Comparison of ENCODE assay signal across 29 cellular contexts in the genomic region with DNA sequence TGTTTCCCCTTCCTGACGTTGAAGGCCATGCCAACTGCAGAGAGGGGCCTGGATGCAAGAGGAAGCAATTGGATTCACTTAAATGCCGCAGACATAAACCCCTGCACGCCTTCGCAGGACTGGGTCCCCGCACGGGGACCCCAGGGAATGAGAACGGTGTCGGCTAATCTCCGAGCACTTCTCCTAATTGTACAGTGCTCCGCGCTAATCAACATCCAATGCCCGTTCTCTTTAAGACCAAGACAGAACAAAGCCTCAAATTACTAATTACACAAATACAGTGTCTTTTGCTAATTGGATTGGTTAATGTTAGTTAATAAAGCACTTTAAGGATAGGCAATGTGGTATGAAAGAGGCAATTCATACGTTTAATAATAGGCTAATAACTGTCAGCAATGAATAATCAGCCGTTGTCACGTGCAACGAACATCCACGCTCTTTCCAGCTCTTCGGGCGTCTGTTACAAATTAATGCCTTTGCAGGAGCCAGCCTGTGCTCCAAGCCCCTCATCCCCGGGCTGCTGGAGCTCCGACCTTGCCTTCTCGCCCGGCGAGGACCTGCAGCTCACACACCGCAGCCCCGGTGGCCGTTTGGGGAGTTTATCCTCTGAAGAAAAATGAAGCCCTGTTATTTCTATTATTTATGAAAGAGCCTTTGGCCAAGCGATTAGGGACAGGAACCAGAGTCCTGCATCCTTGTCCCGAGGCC.
"Had no signal": no experiment of that assay in that cellular context is flagged by ENCODE, and none has a peak within 500 bp of the region (broad histone marks: within the 10 kb centered on the region; RNA-seq: fewer than 3 reads in every experiment).

No MANE protein-coding gene starts in this region.

- H3K27ac ChIP-seq: brain microvascular endothelial cell, coronary artery, heart right ventricle, parathyroid adenoma, uterus had no signal

- H2AFZ ChIP-seq: parathyroid adenoma had no signal

- H3K4me3 Mint-ChIP-seq: activated CD4-positive, alpha-beta memory T cell treated with anti-CD3 and anti-CD28 coated beads for 36 hours; activated CD4-positive, alpha-beta T cell treated with anti-CD3 and anti-CD28 coated beads, Interleukin-2, amount 10 ng/mL, durations not matched to agents 24 days and 14 days; activated naive CD4-positive, alpha-beta T cell treated with anti-CD3 and anti-CD28 coated beads, Interleukin-2, amount 10 ng/mL, durations not matched to agents 7 days and 5 days; activated naive CD8-positive, alpha-beta T cell treated with anti-CD3 and anti-CD28 coated beads, Interleukin-2, amount 10 ng/mL, durations not matched to agents 7 days and 5 days; natural killer cell treated with Interleukin-12 subunit alpha and Interleukin-12 subunit beta and Interleukin-15 and Interleukin-18, amount 100 ng/mL, for 72 hours; T-helper 17 cell had no signal

- ATAC-seq: heart right ventricle; left cardiac atrium; left ventricle myocardium superior; mucosa of descending colon; natural killer cell treated with Interleukin-12 subunit alpha and Interleukin-12 subunit beta and Interleukin-15 and Interleukin-18, amount 100 ng/mL, for 72 hours; right cardiac atrium; T-helper 17 cell had no signal

- H3K4me1 ChIP-seq: parathyroid adenoma, uterus had no signal

- H3K27me3 Mint-ChIP-seq: activated CD4-positive, alpha-beta T cell treated with anti-CD3 and anti-CD28 coated beads, Interleukin-2, amount 10 ng/mL, durations not matched to agents 24 days and 14 days; natural killer cell treated with Interleukin-12 subunit alpha and Interleukin-12 subunit beta and Interleukin-15 and Interleukin-18, amount 100 ng/mL, for 72 hours had no signal

- H3K36me3 ChIP-seq: ascending aorta, brain microvascular endothelial cell, heart right ventricle, tibial nerve, uterus had no signal

- DNase-seq: activated CD4-positive, alpha-beta memory T cell treated with anti-CD3 and anti-CD28 coated beads for 36 hours; activated CD4-positive, alpha-beta T cell treated with anti-CD3 and anti-CD28 coated beads, Interleukin-2, amount 10 ng/mL, durations not matched to agents 24 days and 14 days; activated CD4-positive, CD25-positive, alpha-beta regulatory T cell treated with anti-CD3 and anti-CD28 coated beads, Interleukin-2, amount 50 U/mL, for 72 hours; activated CD8-positive, alpha-beta memory T cell treated with anti-CD3 and anti-CD28 coated beads, Interleukin-2, amount 50 U/mL, for 4 hours; activated gamma-delta T cell; activated naive CD4-positive, alpha-beta T cell treated with anti-CD3 and anti-CD28 coated beads, Interleukin-2, amount 10 ng/mL, durations not matched to agents 7 days and 5 days; activated naive CD8-positive, alpha-beta T cell treated with anti-CD3 and anti-CD28 coated beads, Interleukin-2, amount 10 ng/mL, durations not matched to agents 7 days and 5 days; activated T-cell treated with anti-CD3 and anti-CD28 coated beads, Interleukin-2, amount 50 U/mL, for 1 hour; brain microvascular endothelial cell; dorsolateral prefrontal cortex; effector memory CD4-positive, alpha-beta T cell; heart right ventricle; islet precursor cell; left cardiac atrium; left ventricle myocardium superior; mucosa of descending colon; nucleus accumbens; right cardiac atrium; stimulated activated CD4-positive, alpha-beta T cell treated with anti-CD3 and anti-CD28 coated beads, Interleukin-2, amount 100 ng/mL, for 48 hours; stimulated activated naive CD4-positive, alpha-beta T cell treated with Interleukin-2 at 50 U/mL for 16 hours; T-helper 17 cell; T1000; uterus had no signal

- H3K9ac ChIP-seq: parathyroid adenoma had no signal

- H3K27me3 ChIP-seq: ascending aorta, brain microvascular endothelial cell, uterus had no signal

- H3K27ac Mint-ChIP-seq: activated CD4-positive, alpha-beta memory T cell treated with anti-CD3 and anti-CD28 coated beads for 36 hours; activated CD4-positive, alpha-beta T cell treated with anti-CD3 and anti-CD28 coated beads, Interleukin-2, amount 10 ng/mL, durations not matched to agents 24 days and 14 days; activated naive CD4-positive, alpha-beta T cell treated with anti-CD3 and anti-CD28 coated beads, Interleukin-2, amount 10 ng/mL, durations not matched to agents 7 days and 5 days; activated naive CD8-positive, alpha-beta T cell treated with anti-CD3 and anti-CD28 coated beads, Interleukin-2, amount 10 ng/mL, durations not matched to agents 7 days and 5 days; natural killer cell treated with Interleukin-12 subunit alpha and Interleukin-12 subunit beta and Interleukin-15 and Interleukin-18, amount 100 ng/mL, for 72 hours; T-helper 17 cell had no signal

- H3K9me3 ChIP-seq: ascending aorta, heart right ventricle, mucosa of descending colon, tibial nerve, uterus had no signal

- H3K36me3 Mint-ChIP-seq: activated CD4-positive, alpha-beta memory T cell treated with anti-CD3 and anti-CD28 coated beads for 36 hours; activated naive CD4-positive, alpha-beta T cell treated with anti-CD3 and anti-CD28 coated beads, Interleukin-2, amount 10 ng/mL, durations not matched to agents 7 days and 5 days; activated naive CD8-positive, alpha-beta T cell treated with anti-CD3 and anti-CD28 coated beads, Interleukin-2, amount 10 ng/mL, durations not matched to agents 7 days and 5 days; natural killer cell treated with Interleukin-12 subunit alpha and Interleukin-12 subunit beta and Interleukin-15 and Interleukin-18, amount 100 ng/mL, for 72 hours had no signal

- H3K4me1 Mint-ChIP-seq: activated CD4-positive, alpha-beta T cell treated with anti-CD3 and anti-CD28 coated beads, Interleukin-2, amount 10 ng/mL, durations not matched to agents 24 days and 14 days; activated naive CD4-positive, alpha-beta T cell treated with anti-CD3 and anti-CD28 coated beads, Interleukin-2, amount 10 ng/mL, durations not matched to agents 7 days and 5 days; activated naive CD8-positive, alpha-beta T cell treated with anti-CD3 and anti-CD28 coated beads, Interleukin-2, amount 10 ng/mL, durations not matched to agents 7 days and 5 days; T-helper 17 cell had no signal

- FAIRE-seq: endothelial cell of umbilical vein had no signal

- H3K4me3 ChIP-seq: coronary artery, dorsolateral prefrontal cortex, heart right ventricle, mucosa of descending colon, tibial nerve, uterus had no signal

- H3K9me3 Mint-ChIP-seq: activated CD4-positive, alpha-beta memory T cell treated with anti-CD3 and anti-CD28 coated beads for 36 hours; activated CD4-positive, alpha-beta T cell treated with anti-CD3 and anti-CD28 coated beads, Interleukin-2, amount 10 ng/mL, durations not matched to agents 24 days and 14 days; activated naive CD4-positive, alpha-beta T cell treated with anti-CD3 and anti-CD28 coated beads, Interleukin-2, amount 10 ng/mL, durations not matched to agents 7 days and 5 days; activated naive CD8-positive, alpha-beta T cell treated with anti-CD3 and anti-CD28 coated beads, Interleukin-2, amount 10 ng/mL, durations not matched to agents 7 days and 5 days; natural killer cell treated with Interleukin-12 subunit alpha and Interleukin-12 subunit beta and Interleukin-15 and Interleukin-18, amount 100 ng/mL, for 72 hours had no signal

- H3K79me2 ChIP-seq: parathyroid adenoma had no signal
